ENCODE assay signal across 8 cellular contexts in genomic region chr9:15873573-15874177, GRCh38.
DNase-seq lines count a peak whose midpoint lies in the region; ATAC-seq and TF ChIP-seq lines count a peak whose summit lies in the region.

No MANE protein-coding gene starts in this region.

- no peaks in the 10 kb centered on the region for H3K36me3 ChIP-seq in BE2C

- no peak overlapping the region for H3K4me3 ChIP-seq in BE2C (ENCODE audit: low read depth, low read length)
- H3K4me3 ChIP-seq in fibroblast of mammary gland (ENCODE audit: control insufficient read depth, low read depth, low read length): no peak overlapping the region

- H3K27me3 ChIP-seq in BE2C: no peaks in the 10 kb centered on the region

- no peaks in the 10 kb centered on the region for H3K36me3 Mint-ChIP-seq in activated CD4-positive, alpha-beta memory T cell treated with anti-CD3 and anti-CD28 coated beads for 36 hours

- H3K4me1 Mint-ChIP-seq in activated CD4-positive, alpha-beta memory T cell treated with anti-CD3 and anti-CD28 coated beads for 36 hours (ENCODE audit: low read depth): no peaks in the 10 kb centered on the region

- CTCF ChIA-PET in activated CD4-positive, alpha-beta memory T cell treated with anti-CD3 and anti-CD28 coated beads for 36 hours (lab: Charles Lee): interaction anchor here (0.6 to 1.2 kb wide), 3 partner anchors 8 to 1588 kb away, joined by 3 to 4 read pairs (median 3); no protein-coding TSS in a partner anchor

- POLR2A ChIA-PET in activated CD4-positive, alpha-beta memory T cell treated with anti-CD3 and anti-CD28 coated beads for 36 hours (lab: Charles Lee): no interaction called here

- peaks cover 8% of the 10 kb centered on the region for H3K4me1 ChIP-seq in BE2C

- H3K4me3 Mint-ChIP-seq in activated CD4-positive, alpha-beta memory T cell treated with anti-CD3 and anti-CD28 coated beads for 36 hours: no peak overlapping the region

- no peaks in the 10 kb centered on the region for H3K27me3 Mint-ChIP-seq in activated CD4-positive, alpha-beta memory T cell treated with anti-CD3 and anti-CD28 coated beads for 36 hours

- peak; percentile 69 for TF ChIP-seq CTCF in BE2C (IDR thresholded peaks at IDR 0.05; ENCODE audit: low read depth, low read length)
- TF ChIP-seq CTCF in fibroblast of mammary gland (conservative IDR thresholded peaks at IDR 0.05; ENCODE audit: control insufficient read depth, insufficient read depth, low read depth, low read length): peak; percentile 72

- no peak overlapping the region for H3K27ac Mint-ChIP-seq in activated CD4-positive, alpha-beta memory T cell treated with anti-CD3 and anti-CD28 coated beads for 36 hours

- DNase-seq in BE2C: no peak
- DNase-seq in HT-29 (ENCODE audit: low spot score): peak; percentile 57
- peak; percentile 42 for DNase-seq in RPMI8226
- peak; percentile 87 for DNase-seq in fibroblast of mammary gland (ENCODE audit: low read depth)
- peak; percentile 8 for DNase-seq in pulmonary artery endothelial cell (ENCODE audit: low read depth, low spot score)
- no peak for DNase-seq in activated CD4-positive, alpha-beta memory T cell treated with anti-CD3 and anti-CD28 coated beads for 36 hours
- no peak for DNase-seq in stimulated activated naive CD4-positive, alpha-beta T cell treated with Interleukin-2 at 50 U/mL for 16 hours (lab: John Stamatoyannopoulos, UW)

- ATAC-seq in GM18861 (IDR thresholded peaks at IDR 0.05; ENCODE audit: unreplicated experiment): peak; percentile 55

- intact Hi-C loops in activated CD4-positive, alpha-beta memory T cell treated with anti-CD3 and anti-CD28 coated beads for 36 hours (cut with micrococcal nuclease): no loop called here

- H3K9me3 Mint-ChIP-seq in activated CD4-positive, alpha-beta memory T cell treated with anti-CD3 and anti-CD28 coated beads for 36 hours: no peaks in the 10 kb centered on the region

- no peaks in the 10 kb centered on the region for H3K9me3 ChIP-seq in BE2C

Comparison
In these comparisons a context has a peak if more than half of its experiments do, and no peak if none do; other contexts are left out.
1. DNase-seq: peak in HT-29 (single experiment), RPMI8226 (single experiment), fibroblast of mammary gland (single experiment) and pulmonary artery endothelial cell (single experiment); none in BE2C (single experiment), activated CD4-positive, alpha-beta memory T cell treated with anti-CD3 and anti-CD28 coated beads for 36 hours (single experiment) and stimulated activated naive CD4-positive, alpha-beta T cell treated with Interleukin-2 at 50 U/mL for 16 hours (single experiment).